2 cellular contexts compared by ENCODE assay signal in the genomic region with DNA sequence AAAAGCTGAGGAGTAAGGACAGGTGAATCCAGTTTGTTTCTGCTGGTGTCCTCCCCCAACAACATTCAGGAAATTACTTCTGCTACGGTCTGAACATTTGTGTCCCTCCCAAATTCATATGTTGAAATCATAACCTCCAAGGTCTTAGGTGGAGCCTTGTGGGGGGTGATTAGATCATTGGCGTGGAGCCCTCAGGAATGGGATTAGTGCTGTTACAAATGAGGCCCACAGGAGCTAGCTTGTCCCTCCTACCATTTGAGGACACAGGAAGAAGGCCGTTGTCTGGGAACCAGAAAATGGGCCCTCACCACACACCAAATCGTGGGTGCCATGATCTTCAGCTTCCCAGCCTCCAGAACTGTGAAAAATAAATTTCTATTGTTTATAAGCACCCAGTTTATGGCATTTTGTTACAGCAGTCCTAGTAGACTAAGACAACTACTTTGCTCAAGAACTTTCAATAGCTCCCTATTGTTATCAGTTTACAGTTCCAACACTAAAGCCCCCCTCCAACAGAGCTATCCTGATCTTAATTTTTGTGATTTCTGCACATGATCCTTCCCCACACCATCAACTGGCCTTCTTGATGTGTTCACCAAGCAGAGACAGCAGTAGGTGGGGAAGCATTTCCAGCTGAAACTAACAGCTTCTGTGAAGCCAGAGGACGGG.
TF ChIP-seq lines count a peak whose summit lies in the region.

No MANE protein-coding gene starts in this region.

TF ChIP-seq in A549, 52 proteins besides CTCF, POLR2A, EP300 and RAD21:
- TF ChIP-seq ZSCAN20 (CRISPR knock-in tag; IDR thresholded peaks at IDR 0.05) = no peak
- no peak for TF ChIP-seq RARB (CRISPR knock-in tag; IDR thresholded peaks at IDR 0.05)
- no peak for TF ChIP-seq TFCP2L1 (CRISPR knock-in tag; IDR thresholded peaks at IDR 0.05)
- peak; percentile 44 for TF ChIP-seq ZFP36 (IDR thresholded peaks at IDR 0.05; ENCODE audit: borderline replicate concordance, partially characterized antibody)

TF ChIP-seq in GM23338, 12 proteins besides CTCF, POLR2A, EP300 and RAD21:
- TF ChIP-seq ZNF114 (CRISPR knock-in tag; IDR thresholded peaks at IDR 0.05) (no peak), POLR2AphosphoS5 (IDR thresholded peaks at IDR 0.05; ENCODE audit: low read depth) (no peak), STAT1 (IDR thresholded peaks at IDR 0.05; ENCODE audit: unreplicated experiment) (no peak), EZH2 (IDR thresholded peaks at IDR 0.05; ENCODE audit: low read depth, unreplicated experiment) (no peak), REST (IDR thresholded peaks at IDR 0.05; ENCODE audit: unreplicated experiment) (no peak), NANOG (IDR thresholded peaks at IDR 0.05; ENCODE audit: borderline replicate concordance) (no peak), EZH2phosphoT487 (IDR thresholded peaks at IDR 0.05; ENCODE audit: unreplicated experiment) (no peak), ZNF331 (CRISPR knock-in tag; IDR thresholded peaks at IDR 0.05; ENCODE audit: low read depth) (no peak), ETS1 (IDR thresholded peaks at IDR 0.05) (no peak), JUNB (IDR thresholded peaks at IDR 0.05; ENCODE audit: unreplicated experiment) (no peak), CREB1 (CRISPR knock-in tag; IDR thresholded peaks at IDR 0.05; ENCODE audit: low read depth) (no peak)
- TF ChIP-seq, protein P1, sequence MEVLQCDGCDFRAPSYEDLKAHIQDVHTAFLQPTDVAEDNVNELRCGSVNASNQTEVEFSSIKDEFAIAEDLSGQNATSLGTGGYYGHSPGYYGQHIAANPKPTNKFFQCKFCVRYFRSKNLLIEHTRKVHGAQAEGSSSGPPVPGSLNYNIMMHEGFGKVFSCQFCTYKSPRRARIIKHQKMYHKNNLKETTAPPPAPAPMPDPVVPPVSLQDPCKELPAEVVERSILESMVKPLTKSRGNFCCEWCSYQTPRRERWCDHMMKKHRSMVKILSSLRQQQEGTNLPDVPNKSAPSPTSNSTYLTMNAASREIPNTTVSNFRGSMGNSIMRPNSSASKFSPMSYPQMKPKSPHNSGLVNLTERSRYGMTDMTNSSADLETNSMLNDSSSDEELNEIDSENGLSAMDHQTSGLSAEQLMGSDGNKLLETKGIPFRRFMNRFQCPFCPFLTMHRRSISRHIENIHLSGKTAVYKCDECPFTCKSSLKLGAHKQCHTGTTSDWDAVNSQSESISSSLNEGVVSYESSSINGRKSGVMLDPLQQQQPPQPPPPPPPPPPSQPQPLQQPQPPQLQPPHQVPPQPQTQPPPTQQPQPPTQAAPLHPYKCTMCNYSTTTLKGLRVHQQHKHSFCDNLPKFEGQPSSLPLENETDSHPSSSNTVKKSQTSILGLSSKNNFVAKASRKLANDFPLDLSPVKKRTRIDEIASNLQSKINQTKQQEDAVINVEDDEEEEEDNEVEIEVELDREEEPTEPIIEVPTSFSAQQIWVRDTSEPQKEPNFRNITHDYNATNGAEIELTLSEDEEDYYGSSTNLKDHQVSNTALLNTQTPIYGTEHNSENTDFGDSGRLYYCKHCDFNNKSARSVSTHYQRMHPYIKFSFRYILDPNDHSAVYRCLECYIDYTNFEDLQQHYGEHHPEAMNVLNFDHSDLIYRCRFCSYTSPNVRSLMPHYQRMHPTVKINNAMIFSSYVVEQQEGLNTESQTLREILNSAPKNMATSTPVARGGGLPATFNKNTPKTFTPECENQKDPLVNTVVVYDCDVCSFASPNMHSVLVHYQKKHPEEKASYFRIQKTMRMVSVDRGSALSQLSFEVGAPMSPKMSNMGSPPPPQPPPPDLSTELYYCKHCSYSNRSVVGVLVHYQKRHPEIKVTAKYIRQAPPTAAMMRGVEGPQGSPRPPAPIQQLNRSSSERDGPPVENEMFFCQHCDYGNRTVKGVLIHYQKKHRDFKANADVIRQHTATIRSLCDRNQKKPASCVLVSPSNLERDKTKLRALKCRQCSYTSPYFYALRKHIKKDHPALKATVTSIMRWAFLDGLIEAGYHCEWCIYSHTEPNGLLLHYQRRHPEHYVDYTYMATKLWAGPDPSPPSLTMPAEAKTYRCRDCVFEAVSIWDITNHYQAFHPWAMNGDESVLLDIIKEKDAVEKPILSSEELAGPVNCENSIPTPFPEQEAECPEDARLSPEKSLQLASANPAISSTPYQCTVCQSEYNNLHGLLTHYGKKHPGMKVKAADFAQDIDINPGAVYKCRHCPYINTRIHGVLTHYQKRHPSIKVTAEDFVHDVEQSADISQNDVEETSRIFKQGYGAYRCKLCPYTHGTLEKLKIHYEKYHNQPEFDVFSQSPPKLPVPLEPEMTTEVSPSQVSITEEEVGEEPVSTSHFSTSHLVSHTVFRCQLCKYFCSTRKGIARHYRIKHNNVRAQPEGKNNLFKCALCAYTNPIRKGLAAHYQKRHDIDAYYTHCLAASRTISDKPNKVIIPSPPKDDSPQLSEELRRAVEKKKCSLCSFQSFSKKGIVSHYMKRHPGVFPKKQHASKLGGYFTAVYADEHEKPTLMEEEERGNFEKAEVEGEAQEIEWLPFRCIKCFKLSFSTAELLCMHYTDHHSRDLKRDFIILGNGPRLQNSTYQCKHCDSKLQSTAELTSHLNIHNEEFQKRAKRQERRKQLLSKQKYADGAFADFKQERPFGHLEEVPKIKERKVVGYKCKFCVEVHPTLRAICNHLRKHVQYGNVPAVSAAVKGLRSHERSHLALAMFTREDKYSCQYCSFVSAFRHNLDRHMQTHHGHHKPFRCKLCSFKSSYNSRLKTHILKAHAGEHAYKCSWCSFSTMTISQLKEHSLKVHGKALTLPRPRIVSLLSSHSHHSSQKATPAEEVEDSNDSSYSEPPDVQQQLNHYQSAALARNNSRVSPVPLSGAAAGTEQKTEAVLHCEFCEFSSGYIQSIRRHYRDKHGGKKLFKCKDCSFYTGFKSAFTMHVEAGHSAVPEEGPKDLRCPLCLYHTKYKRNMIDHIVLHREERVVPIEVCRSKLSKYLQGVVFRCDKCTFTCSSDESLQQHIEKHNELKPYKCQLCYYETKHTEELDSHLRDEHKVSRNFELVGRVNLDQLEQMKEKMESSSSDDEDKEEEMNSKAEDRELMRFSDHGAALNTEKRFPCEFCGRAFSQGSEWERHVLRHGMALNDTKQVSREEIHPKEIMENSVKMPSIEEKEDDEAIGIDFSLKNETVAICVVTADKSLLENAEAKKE (CRISPR knock-in tag; IDR thresholded peaks at IDR 0.05) = no peak
